ENCODE assay signal across 1 cellular context in genomic region chr11:13924801-13925327, GRCh38.
TF ChIP-seq lines count a peak whose summit lies in the region.

No MANE protein-coding gene starts in this region.

TF ChIP-seq in GM23338, 12 proteins besides CTCF, POLR2A, EP300 and RAD21 (continued from another document):
- TF ChIP-seq, protein P1, sequence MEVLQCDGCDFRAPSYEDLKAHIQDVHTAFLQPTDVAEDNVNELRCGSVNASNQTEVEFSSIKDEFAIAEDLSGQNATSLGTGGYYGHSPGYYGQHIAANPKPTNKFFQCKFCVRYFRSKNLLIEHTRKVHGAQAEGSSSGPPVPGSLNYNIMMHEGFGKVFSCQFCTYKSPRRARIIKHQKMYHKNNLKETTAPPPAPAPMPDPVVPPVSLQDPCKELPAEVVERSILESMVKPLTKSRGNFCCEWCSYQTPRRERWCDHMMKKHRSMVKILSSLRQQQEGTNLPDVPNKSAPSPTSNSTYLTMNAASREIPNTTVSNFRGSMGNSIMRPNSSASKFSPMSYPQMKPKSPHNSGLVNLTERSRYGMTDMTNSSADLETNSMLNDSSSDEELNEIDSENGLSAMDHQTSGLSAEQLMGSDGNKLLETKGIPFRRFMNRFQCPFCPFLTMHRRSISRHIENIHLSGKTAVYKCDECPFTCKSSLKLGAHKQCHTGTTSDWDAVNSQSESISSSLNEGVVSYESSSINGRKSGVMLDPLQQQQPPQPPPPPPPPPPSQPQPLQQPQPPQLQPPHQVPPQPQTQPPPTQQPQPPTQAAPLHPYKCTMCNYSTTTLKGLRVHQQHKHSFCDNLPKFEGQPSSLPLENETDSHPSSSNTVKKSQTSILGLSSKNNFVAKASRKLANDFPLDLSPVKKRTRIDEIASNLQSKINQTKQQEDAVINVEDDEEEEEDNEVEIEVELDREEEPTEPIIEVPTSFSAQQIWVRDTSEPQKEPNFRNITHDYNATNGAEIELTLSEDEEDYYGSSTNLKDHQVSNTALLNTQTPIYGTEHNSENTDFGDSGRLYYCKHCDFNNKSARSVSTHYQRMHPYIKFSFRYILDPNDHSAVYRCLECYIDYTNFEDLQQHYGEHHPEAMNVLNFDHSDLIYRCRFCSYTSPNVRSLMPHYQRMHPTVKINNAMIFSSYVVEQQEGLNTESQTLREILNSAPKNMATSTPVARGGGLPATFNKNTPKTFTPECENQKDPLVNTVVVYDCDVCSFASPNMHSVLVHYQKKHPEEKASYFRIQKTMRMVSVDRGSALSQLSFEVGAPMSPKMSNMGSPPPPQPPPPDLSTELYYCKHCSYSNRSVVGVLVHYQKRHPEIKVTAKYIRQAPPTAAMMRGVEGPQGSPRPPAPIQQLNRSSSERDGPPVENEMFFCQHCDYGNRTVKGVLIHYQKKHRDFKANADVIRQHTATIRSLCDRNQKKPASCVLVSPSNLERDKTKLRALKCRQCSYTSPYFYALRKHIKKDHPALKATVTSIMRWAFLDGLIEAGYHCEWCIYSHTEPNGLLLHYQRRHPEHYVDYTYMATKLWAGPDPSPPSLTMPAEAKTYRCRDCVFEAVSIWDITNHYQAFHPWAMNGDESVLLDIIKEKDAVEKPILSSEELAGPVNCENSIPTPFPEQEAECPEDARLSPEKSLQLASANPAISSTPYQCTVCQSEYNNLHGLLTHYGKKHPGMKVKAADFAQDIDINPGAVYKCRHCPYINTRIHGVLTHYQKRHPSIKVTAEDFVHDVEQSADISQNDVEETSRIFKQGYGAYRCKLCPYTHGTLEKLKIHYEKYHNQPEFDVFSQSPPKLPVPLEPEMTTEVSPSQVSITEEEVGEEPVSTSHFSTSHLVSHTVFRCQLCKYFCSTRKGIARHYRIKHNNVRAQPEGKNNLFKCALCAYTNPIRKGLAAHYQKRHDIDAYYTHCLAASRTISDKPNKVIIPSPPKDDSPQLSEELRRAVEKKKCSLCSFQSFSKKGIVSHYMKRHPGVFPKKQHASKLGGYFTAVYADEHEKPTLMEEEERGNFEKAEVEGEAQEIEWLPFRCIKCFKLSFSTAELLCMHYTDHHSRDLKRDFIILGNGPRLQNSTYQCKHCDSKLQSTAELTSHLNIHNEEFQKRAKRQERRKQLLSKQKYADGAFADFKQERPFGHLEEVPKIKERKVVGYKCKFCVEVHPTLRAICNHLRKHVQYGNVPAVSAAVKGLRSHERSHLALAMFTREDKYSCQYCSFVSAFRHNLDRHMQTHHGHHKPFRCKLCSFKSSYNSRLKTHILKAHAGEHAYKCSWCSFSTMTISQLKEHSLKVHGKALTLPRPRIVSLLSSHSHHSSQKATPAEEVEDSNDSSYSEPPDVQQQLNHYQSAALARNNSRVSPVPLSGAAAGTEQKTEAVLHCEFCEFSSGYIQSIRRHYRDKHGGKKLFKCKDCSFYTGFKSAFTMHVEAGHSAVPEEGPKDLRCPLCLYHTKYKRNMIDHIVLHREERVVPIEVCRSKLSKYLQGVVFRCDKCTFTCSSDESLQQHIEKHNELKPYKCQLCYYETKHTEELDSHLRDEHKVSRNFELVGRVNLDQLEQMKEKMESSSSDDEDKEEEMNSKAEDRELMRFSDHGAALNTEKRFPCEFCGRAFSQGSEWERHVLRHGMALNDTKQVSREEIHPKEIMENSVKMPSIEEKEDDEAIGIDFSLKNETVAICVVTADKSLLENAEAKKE (CRISPR knock-in tag; IDR thresholded peaks at IDR 0.05) = no peak
- TF ChIP-seq ZNF331 (CRISPR knock-in tag; IDR thresholded peaks at IDR 0.05; ENCODE audit: low read depth) (no peak), CREB1 (CRISPR knock-in tag; IDR thresholded peaks at IDR 0.05; ENCODE audit: low read depth) (no peak)
